31 cellular contexts compared by ENCODE assay signal in genomic region chr11:3886985-3887384, GRCh38. TPM values are rescaled to one million over a fixed set of nuclear protein-coding genes. Genes with fewer than 3 reads are reported as not detected.
DNase-seq lines count a peak whose midpoint lies in the region; ATAC-seq and TF ChIP-seq lines count a peak whose summit lies in the region.
"Had no signal": no experiment of that assay in that cellular context is flagged by ENCODE, and none has a peak within 500 bp of the region (broad histone marks: within the 10 kb centered on the region; RNA-seq: fewer than 3 reads in every experiment).

No MANE protein-coding gene starts in this region.

- H3K9me3 Mint-ChIP-seq in IgD-negative memory B cell, result no peaks in the 10 kb centered on the region
- no peaks in the 10 kb centered on the region for H3K9me3 Mint-ChIP-seq in central memory CD8-positive, alpha-beta T cell
- H3K9me3 Mint-ChIP-seq in naive thymus-derived CD8-positive, alpha-beta T cell, result no peaks in the 10 kb centered on the region
- H3K9me3 Mint-ChIP-seq: activated CD4-positive, alpha-beta memory T cell treated with anti-CD3 and anti-CD28 coated beads for 36 hours; activated T-cell treated with anti-CD3 and anti-CD28 coated beads, Interleukin-2, amount 50 U/mL, for 72 hours; neural progenitor cell had no signal

- no peaks in the 10 kb centered on the region for H3K27me3 ChIP-seq in BLaER1
- H3K27me3 ChIP-seq in colonic mucosa, result no peaks in the 10 kb centered on the region
- H3K27me3 ChIP-seq: body of pancreas, esophagus muscularis mucosa, neural progenitor cell, stomach, thyroid gland, vagina had no signal

- H3K36me3 Mint-ChIP-seq in IgD-negative memory B cell, result no peaks in the 10 kb centered on the region
- peaks cover 2% of the 10 kb centered on the region for H3K36me3 Mint-ChIP-seq in central memory CD8-positive, alpha-beta T cell (ENCODE audit: insufficient read depth)
- peaks cover 0 to 5% (median 3%) of the 10 kb centered on the region in 3 donors for H3K36me3 Mint-ChIP-seq in naive thymus-derived CD8-positive, alpha-beta T cell
- H3K36me3 Mint-ChIP-seq: activated CD4-positive, alpha-beta memory T cell treated with anti-CD3 and anti-CD28 coated beads for 36 hours; neural progenitor cell had no signal

- TF ChIP-seq CTCF in colonic mucosa (IDR thresholded peaks at IDR 0.05), result no peak

- H3K9me3 ChIP-seq in BLaER1 (no peaks in the 10 kb centered on the region), colonic mucosa (no peaks in the 10 kb centered on the region)
- H3K9me3 ChIP-seq: body of pancreas, esophagus muscularis mucosa, lower lobe of right lung, stomach, thyroid gland, vagina had no signal

- H3K4me3 ChIP-seq in BLaER1 (no peak overlapping the region), colonic mucosa (no peak overlapping the region)
- H3K4me3 ChIP-seq: body of pancreas, esophagus muscularis mucosa, lower lobe of right lung, neural progenitor cell, stomach, thyroid gland, vagina had no signal

- H3K9ac ChIP-seq in BLaER1, result no peak overlapping the region
- H3K9ac ChIP-seq in colonic mucosa (ENCODE audit: low read depth in 2 of 2, low read length in 2 of 2), result no peak overlapping the region
- H3K9ac ChIP-seq: neural progenitor cell, parathyroid adenoma had no signal

- H3K4me1 Mint-ChIP-seq in IgD-negative memory B cell, result peaks cover 51 to 53% (median 52%) of the 10 kb centered on the region in 3 donors
- H3K4me1 Mint-ChIP-seq in central memory CD8-positive, alpha-beta T cell, result peaks cover 57% of the 10 kb centered on the region
- H3K4me1 Mint-ChIP-seq in naive thymus-derived CD8-positive, alpha-beta T cell, result peaks cover 37 to 88% (median 76%) of the 10 kb centered on the region in 4 donors
- H3K4me1 Mint-ChIP-seq: neural progenitor cell had no signal

- peak overlapping the region in 3 of 4 donors; percentile 28 to 77 (median 67) for H3K4me3 Mint-ChIP-seq in IgD-negative memory B cell
- no peak overlapping the region for H3K4me3 Mint-ChIP-seq in central memory CD8-positive, alpha-beta T cell
- peak overlapping the region in 2 of 10 donors; percentile 23 to 60 for H3K4me3 Mint-ChIP-seq in naive thymus-derived CD8-positive, alpha-beta T cell
- H3K4me3 Mint-ChIP-seq: activated CD4-positive, alpha-beta memory T cell treated with anti-CD3 and anti-CD28 coated beads for 36 hours; activated T-cell treated with anti-CD3 and anti-CD28 coated beads, Interleukin-2, amount 50 U/mL, for 72 hours; neural progenitor cell had no signal

- H4K20me1 ChIP-seq in BLaER1, result peaks cover 39% of the 10 kb centered on the region

- no peak for DNase-seq in central memory CD8-positive, alpha-beta T cell (ENCODE audit: low spot score in 2 of 2)
- no peak for DNase-seq in naive thymus-derived CD8-positive, alpha-beta T cell
- no peak for DNase-seq in DMS79 (lab: John Stamatoyannopoulos, UW)
- DNase-seq in erythroblast (lab: John Stamatoyannopoulos, UW), result no peak
- no peak for DNase-seq in NCI-H187 (lab: John Stamatoyannopoulos, UW)
- no peak for DNase-seq in colonic mucosa
- DNase-seq: ACHN; activated CD4-positive, alpha-beta memory T cell treated with anti-CD3 and anti-CD28 coated beads for 36 hours; activated naive CD4-positive, alpha-beta T cell treated with anti-CD3 and anti-CD28 coated beads, Interleukin-2, amount 50 U/mL, for 16 hours; activated T-cell treated with anti-CD3 and anti-CD28 coated beads, Interleukin-2, amount 50 U/mL, for 72 hours; body of pancreas; Calu3; cerebellar nuclear complex; DND-41; foreskin fibroblast; head of caudate nucleus; kidney; lower lobe of right lung; NCI-H2171; NCI-H82; right cardiac atrium; stimulated activated CD4-positive, alpha-beta T cell treated with anti-CD3 and anti-CD28 coated beads, Interleukin-2, amount 100 ng/mL, for 24 hours; stomach; T-helper 1 cell; thyroid gland had no signal

- ATAC-seq in central memory CD8-positive, alpha-beta T cell (replicated peaks; ENCODE audit: extremely low read depth, poor library complexity, severe bottlenecking), result no peak
- no peak for ATAC-seq in naive thymus-derived CD8-positive, alpha-beta T cell
- ATAC-seq: activated T-cell treated with anti-CD3 and anti-CD28 coated beads, Interleukin-2, amount 50 U/mL, for 72 hours; body of pancreas; lower lobe of right lung; right cardiac atrium had no signal

- no peak overlapping the region for H3K27ac Mint-ChIP-seq in IgD-negative memory B cell
- H3K27ac Mint-ChIP-seq in central memory CD8-positive, alpha-beta T cell (ENCODE audit: low read depth), result peak overlapping the region; percentile 59
- H3K27ac Mint-ChIP-seq in naive thymus-derived CD8-positive, alpha-beta T cell, result peak overlapping the region in 9 of 10 donors; percentile 24 to 89 (median 62)
- H3K27ac Mint-ChIP-seq: activated CD4-positive, alpha-beta memory T cell treated with anti-CD3 and anti-CD28 coated beads for 36 hours; activated T-cell treated with anti-CD3 and anti-CD28 coated beads, Interleukin-2, amount 50 U/mL, for 72 hours; neural progenitor cell had no signal

- H3K4me2 ChIP-seq in BLaER1, result peak overlapping the region; percentile 47
- H3K4me2 ChIP-seq: neural progenitor cell had no signal

- intact Hi-C loops in colonic mucosa (cut with DNase I), result no loop called here

- peaks cover 55% of the 10 kb centered on the region for H3K4me1 ChIP-seq in BLaER1
- no peaks in the 10 kb centered on the region for H3K4me1 ChIP-seq in colonic mucosa
- H3K4me1 ChIP-seq: body of pancreas, neural progenitor cell, parathyroid adenoma had no signal

- POLR2A ChIA-PET in naive thymus-derived CD8-positive, alpha-beta T cell (lab: Charles Lee), result interaction anchor here (0.7 kb wide), 2 partner anchors 31 to 55 kb away, joined by 3 read pairs; no protein-coding TSS in a partner anchor

- H3K27ac ChIP-seq in BLaER1, result no peak overlapping the region
- H3K27ac ChIP-seq in colonic mucosa, result no peak overlapping the region
- H3K27ac ChIP-seq: body of pancreas, esophagus muscularis mucosa, lower lobe of right lung, neural progenitor cell, parathyroid adenoma, stomach, thyroid gland, vagina had no signal

- no peaks in the 10 kb centered on the region for H3K27me3 Mint-ChIP-seq in IgD-negative memory B cell
- no peaks in the 10 kb centered on the region for H3K27me3 Mint-ChIP-seq in central memory CD8-positive, alpha-beta T cell
- no peaks in the 10 kb centered on the region for H3K27me3 Mint-ChIP-seq in naive thymus-derived CD8-positive, alpha-beta T cell
- H3K27me3 Mint-ChIP-seq: activated CD4-positive, alpha-beta memory T cell treated with anti-CD3 and anti-CD28 coated beads for 36 hours had no signal

- H3K36me3 ChIP-seq in BLaER1 (peaks cover 3% of the 10 kb centered on the region; the same call in 1 of the 2 replicates), colonic mucosa (no peaks in the 10 kb centered on the region)
- H3K36me3 ChIP-seq: esophagus muscularis mucosa, lower lobe of right lung, neural progenitor cell, stomach, thyroid gland, vagina had no signal

- no peak for TF ChIP-seq POLR2A in erythroblast (IDR thresholded peaks at IDR 0.05; ENCODE audit: low read length)

RNA-seq across cellular contexts. Expression of gene STIM1, which starts 31.5 kb away (rescaled TPM):
- 22.1 TPM for polyA plus RNA-seq in IgD-negative memory B cell
- 100 to 1,000 TPM in 1 of 2 experiments, 10 to 100 TPM in 1; 98.7 to 101 TPM for total RNA-seq in naive thymus-derived CD8-positive, alpha-beta T cell
- polyA plus RNA-seq in naive thymus-derived CD8-positive, alpha-beta T cell, result 10 to 100 TPM; 33.4 to 39.0 (median 38.9) TPM
- total RNA-seq in colonic mucosa, result 10 to 100 TPM; 39.1 to 56.8 TPM

RNA-seq across cellular contexts. Expression of gene RHOG, which starts 46.2 kb away (rescaled TPM):
- polyA plus RNA-seq in IgD-negative memory B cell, result 199 TPM
- total RNA-seq in naive thymus-derived CD8-positive, alpha-beta T cell, result 10 to 100 TPM; 78.4 to 79.3 TPM
- polyA plus RNA-seq in naive thymus-derived CD8-positive, alpha-beta T cell, result 100 to 1,000 TPM; 125 to 175 (median 144) TPM
- total RNA-seq in colonic mucosa, result 10 to 100 TPM; 59.8 to 63.3 TPM

Comparison
In these comparisons a context has a peak if more than half of its experiments do, and no peak if none do; other contexts are left out.
1. H3K27ac Mint-ChIP-seq: peak in central memory CD8-positive, alpha-beta T cell (single experiment) and naive thymus-derived CD8-positive, alpha-beta T cell (9 of 10); none in IgD-negative memory B cell (0 of 3).